33 cellular contexts compared by ENCODE assay signal in the genomic region with DNA sequence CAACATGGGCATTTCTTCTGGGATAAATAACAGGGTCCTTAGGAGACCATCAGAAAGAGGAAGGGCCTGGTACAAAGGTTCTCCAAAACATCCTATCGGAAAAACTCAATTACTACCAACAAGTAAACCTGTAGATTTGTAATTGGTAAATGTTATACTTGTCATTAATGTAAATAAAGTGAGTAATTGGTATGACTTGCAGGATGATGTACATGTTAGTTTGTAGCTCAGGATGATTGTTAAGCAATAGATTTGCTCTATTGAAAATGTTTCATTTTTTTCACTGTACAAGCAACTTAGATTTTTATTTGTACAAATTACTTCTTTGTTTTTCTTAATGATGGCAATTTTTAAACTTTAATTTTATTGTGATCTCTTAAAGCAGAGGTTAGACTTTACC. TPM values are rescaled to one million over a fixed set of nuclear protein-coding genes. Genes with fewer than 3 reads are reported as not detected.
"Had no signal": no experiment of that assay in that cellular context is flagged by ENCODE, and none has a peak within 500 bp of the region (broad histone marks: within the 10 kb centered on the region; RNA-seq: fewer than 3 reads in every experiment).

No MANE protein-coding gene starts in this region.

- H3K27ac ChIP-seq: brain microvascular endothelial cell, cardiac muscle cell, SJSA1, VCaP had no signal

- H3K27ac Mint-ChIP-seq: activated B cell treated with CpG ODN at 0.5 μM for 24 hours; activated CD4-positive, alpha-beta memory T cell treated with anti-CD3 and anti-CD28 coated beads, Interleukin-2, amount 10 ng/mL, durations not matched to agents 7 days and 5 days; activated CD8-positive, alpha-beta memory T cell treated with anti-CD3 and anti-CD28 coated beads, Interleukin-2, amount 10 ng/mL, durations not matched to agents 7 days and 5 days; activated naive CD8-positive, alpha-beta T cell treated with anti-CD3 and anti-CD28 coated beads for 36 hours; T-helper 17 cell had no signal

- H3K27me3 ChIP-seq: brain microvascular endothelial cell, cardiac muscle cell, SJSA1 had no signal

- H3K4me3 Mint-ChIP-seq: activated B cell treated with CpG ODN at 0.5 μM for 24 hours; activated CD4-positive, alpha-beta memory T cell treated with anti-CD3 and anti-CD28 coated beads, Interleukin-2, amount 10 ng/mL, durations not matched to agents 7 days and 5 days; activated CD8-positive, alpha-beta memory T cell treated with anti-CD3 and anti-CD28 coated beads, Interleukin-2, amount 10 ng/mL, durations not matched to agents 7 days and 5 days; activated naive CD8-positive, alpha-beta T cell treated with anti-CD3 and anti-CD28 coated beads for 36 hours; T-cell; T-helper 17 cell had no signal

- H3K9ac ChIP-seq: SK-N-SH had no signal

- H3K4me1 Mint-ChIP-seq: activated CD4-positive, alpha-beta memory T cell treated with anti-CD3 and anti-CD28 coated beads, Interleukin-2, amount 10 ng/mL, durations not matched to agents 7 days and 5 days; activated CD8-positive, alpha-beta memory T cell treated with anti-CD3 and anti-CD28 coated beads, Interleukin-2, amount 10 ng/mL, durations not matched to agents 7 days and 5 days; activated naive CD8-positive, alpha-beta T cell treated with anti-CD3 and anti-CD28 coated beads for 36 hours; T-cell had no signal

- H3K4me2 ChIP-seq: SK-N-SH had no signal

- H3K9me3 ChIP-seq: SJSA1, SK-N-SH had no signal

- ATAC-seq: activated CD8-positive, alpha-beta memory T cell treated with anti-CD3 and anti-CD28 coated beads, Interleukin-2, amount 10 ng/mL, durations not matched to agents 7 days and 5 days; T-cell; T-helper 17 cell had no signal

- DNase-seq: activated B cell treated with CpG ODN at 0.5 μM for 24 hours; activated CD4-positive, alpha-beta memory T cell treated with anti-CD3 and anti-CD28 coated beads, Interleukin-2, amount 10 ng/mL, durations not matched to agents 7 days and 5 days; activated CD4-positive, alpha-beta T cell treated with anti-CD3 and anti-CD28 coated beads for 4 hours; activated CD4-positive, CD25-positive, alpha-beta regulatory T cell treated with anti-CD3 and anti-CD28 coated beads, Interleukin-2, amount 50 U/mL, for 72 hours; activated CD8-positive, alpha-beta memory T cell treated with anti-CD3 and anti-CD28 coated beads for 24 hours; activated CD8-positive, alpha-beta memory T cell treated with anti-CD3 and anti-CD28 coated beads, Interleukin-2, amount 10 ng/mL, durations not matched to agents 7 days and 5 days; activated CD8-positive, alpha-beta memory T cell treated with anti-CD3 and anti-CD28 coated beads, Interleukin-2, amount 50 U/mL, for 48 hours; activated effector memory CD4-positive, alpha-beta T cell treated with anti-CD3 and anti-CD28 coated beads, Interleukin-2, amount 50 U/mL, for 16 hours; activated naive CD4-positive, alpha-beta T cell; activated naive CD4-positive, alpha-beta T cell treated with anti-CD3 and anti-CD28 coated beads, Interleukin-2, amount 50 U/mL, for 16 hours; activated naive CD8-positive, alpha-beta T cell treated with anti-CD3 and anti-CD28 coated beads for 36 hours; activated T-cell treated with anti-CD3 and anti-CD28 coated beads, Interleukin-2, amount 50 U/mL, for 48 hours; amniotic stem cell; aorta; brain microvascular endothelial cell; NCI-H1092 treated with DMSO at 0.1 percent for 48 hours; NCI-H1417; NCI-H146; NCI-H187; NCI-H2029 treated with DMSO at 0.1 percent for 48 hours; NCI-H2107; NCI-H2171; NCI-H510A; NCI-H526; NCI-H748 treated with DMSO at 0.1 percent for 48 hours; NK-92 treated with Interleukin-12 subunit alpha and Interleukin-12 subunit beta, amount 100 ng/mL, for 24 hours; SHP77 treated with DMSO at 0.1 percent for 48 hours; SK-N-SH; T-cell; T-helper 17 cell had no signal

- H3K27me3 Mint-ChIP-seq: activated CD4-positive, alpha-beta memory T cell treated with anti-CD3 and anti-CD28 coated beads, Interleukin-2, amount 10 ng/mL, durations not matched to agents 7 days and 5 days; activated CD8-positive, alpha-beta memory T cell treated with anti-CD3 and anti-CD28 coated beads, Interleukin-2, amount 10 ng/mL, durations not matched to agents 7 days and 5 days; T-helper 17 cell had no signal

- H3K9me3 Mint-ChIP-seq: activated B cell treated with CpG ODN at 0.5 μM for 24 hours; activated CD4-positive, alpha-beta memory T cell treated with anti-CD3 and anti-CD28 coated beads, Interleukin-2, amount 10 ng/mL, durations not matched to agents 7 days and 5 days; activated naive CD8-positive, alpha-beta T cell treated with anti-CD3 and anti-CD28 coated beads for 36 hours; T-cell had no signal

- H3K4me3 ChIP-seq: cardiac muscle cell, SJSA1 had no signal

RNA-seq across cellular contexts. Expression of a gene that starts 3.8 kb away (rescaled TPM):
- total RNA-seq: T-cell had no signal
